In the genomic region with DNA sequence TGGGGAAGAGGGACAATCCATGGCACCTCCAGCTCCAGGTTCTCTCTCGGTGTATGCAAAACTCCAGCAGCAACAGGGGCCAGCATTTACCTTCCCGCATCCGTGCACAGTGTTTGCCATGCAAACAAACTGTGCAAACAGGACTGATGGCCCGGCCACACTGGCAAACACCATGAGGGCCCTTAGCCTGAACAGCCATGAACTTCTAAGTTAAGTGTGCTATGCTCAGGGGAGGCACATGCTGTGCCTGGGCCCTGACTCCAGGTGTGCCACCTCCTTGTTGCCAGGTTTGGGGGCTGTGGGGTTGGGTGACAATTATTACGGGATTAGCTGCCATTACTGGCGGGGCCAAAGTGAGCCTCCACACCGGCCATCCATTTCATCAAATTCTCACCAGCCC, we compare ENCODE assay signal across 23 cellular contexts. TPM values are rescaled to one million over a fixed set of nuclear protein-coding genes. Genes with fewer than 3 reads are reported as not detected.
A peak's percentile ranks its signal among the peaks of the same experiment; 100 is the strongest.
DNase-seq lines count a peak whose midpoint lies in the region; ATAC-seq, FAIRE-seq and TF ChIP-seq lines count a peak whose summit lies in the region.
"Had no signal": no experiment of that assay in that cellular context is flagged by ENCODE, and none has a peak within 500 bp of the region (broad histone marks: within the 10 kb centered on the region; RNA-seq: fewer than 3 reads in every experiment).

No MANE protein-coding gene starts in this region.

- 71 to 82% methylated on average over 2 to 7 of the region's 7 CpGs for WGBS in transverse colon (ENCODE audit: low coverage in 1 of 2), 2 donors

- no peaks in the 10 kb centered on the region for H3K27me3 ChIP-seq in transverse colon
- H3K27me3 ChIP-seq: cardiac muscle cell, esophagus squamous epithelium, tibial nerve had no signal

- TF ChIP-seq EP300 in transverse colon (IDR thresholded peaks at IDR 0.05; ENCODE audit: low read depth) = no peak

- H3K27ac ChIP-seq in transverse colon = no peak overlapping the region
- H3K27ac ChIP-seq: cardiac muscle cell, esophagus squamous epithelium, psoas muscle, tibial nerve had no signal

- no peak for ATAC-seq in GM18505 (IDR thresholded peaks at IDR 0.05; ENCODE audit: unreplicated experiment)
- ATAC-seq: activated naive CD8-positive, alpha-beta T cell treated with anti-CD3 and anti-CD28 coated beads, Interleukin-2, amount 50 U/mL, for 24 hours; natural killer cell; psoas muscle; Right ventricle myocardium inferior had no signal

- DNase-seq in NCI-H1092 treated with DMSO at 0.1 percent for 48 hours (lab: John Stamatoyannopoulos, UW) (peak; percentile 83), NCI-H510A treated with DMSO at 0.1 percent for 48 hours (lab: John Stamatoyannopoulos, UW) (peak; percentile 82), transverse colon (peak; percentile 18), T1000 (lab: John Stamatoyannopoulos, UW) (no peak), NCI-H128 (lab: John Stamatoyannopoulos, UW; ENCODE audit: unreplicated experiment) (no peak)
- no peak for DNase-seq in activated effector memory CD4-positive, alpha-beta T cell treated with anti-CD3 and anti-CD28 coated beads, Interleukin-2, amount 50 U/mL, for 16 hours
- DNase-seq: activated B cell treated with CpG ODN at 0.5 μM for 24 hours; activated naive CD8-positive, alpha-beta T cell treated with anti-CD3 and anti-CD28 coated beads, Interleukin-2, amount 50 U/mL, for 24 hours; DND-41; esophagus squamous epithelium; HCEC 1CT; natural killer cell; NCI-H2107; psoas muscle; stimulated activated naive CD4-positive, alpha-beta T cell; T-helper 1 cell had no signal

- peak; percentile 33 for FAIRE-seq in islet of Langerhans (lab: Jason Lieb, UNC)
- FAIRE-seq: GM19239, HTR-8/SVneo had no signal

- H3K36me3 ChIP-seq in transverse colon = no peaks in the 10 kb centered on the region
- H3K36me3 ChIP-seq: cardiac muscle cell, esophagus squamous epithelium, tibial nerve had no signal

- H3K4me1 ChIP-seq in transverse colon = peaks cover 0 to 10% (median 2%) of the 10 kb centered on the region in 4 donors
- H3K4me1 ChIP-seq: psoas muscle had no signal

- in situ Hi-C loops in transverse colon (cut with MboI; ENCODE audit: low pct_ligation_motif_present in 1 of 4, low pct_unique_long_range_greater_than_20kb in 1 of 4, low sequenced_read_pairs in 3 of 4) = no loop called here

- H3K4me3 ChIP-seq in transverse colon = no peak overlapping the region
- H3K4me3 ChIP-seq: cardiac muscle cell, esophagus squamous epithelium, psoas muscle, tibial nerve had no signal

- intact Hi-C loops in transverse colon (cut with DNase I; ENCODE audit: low total_unique reads) = no loop called here

- no peak for TF ChIP-seq CTCF in transverse colon (IDR thresholded peaks at IDR 0.05)

- no peaks in the 10 kb centered on the region for H3K9me3 ChIP-seq in transverse colon
- H3K9me3 ChIP-seq: esophagus squamous epithelium, psoas muscle, tibial nerve had no signal

- TF ChIP-seq POLR2A in transverse colon (IDR thresholded peaks at IDR 0.05) (no peak), GM18505 (IDR thresholded peaks at IDR 0.05; ENCODE audit: borderline replicate concordance, extremely low read depth, insufficient read depth, insufficient read length) (no peak)

RNA-seq across cellular contexts. Expression of gene CACNA2D2, which starts 57.5 kb away (rescaled TPM):
- total RNA-seq in transverse colon = 1 to 10 TPM in 2 of 4 donors, under 1 TPM in 2; 0.48 to 2.2 (median 0.87) TPM

Comparison
In these comparisons a context has a peak if more than half of its experiments do, and no peak if none do; other contexts are left out.
1. DNase-seq: peak in NCI-H1092 treated with DMSO at 0.1 percent for 48 hours (single experiment), NCI-H510A treated with DMSO at 0.1 percent for 48 hours (single experiment) and transverse colon (single experiment); none in activated effector memory CD4-positive, alpha-beta T cell treated with anti-CD3 and anti-CD28 coated beads, Interleukin-2, amount 50 U/mL, for 16 hours (single experiment), T1000 (single experiment) and NCI-H128 (single experiment).